In genomic region chr10:72637398-72637857, GRCh38 we compare ENCODE assay signal across 1 cellular context.
TF ChIP-seq lines count a peak whose summit lies in the region.

No MANE protein-coding gene starts in this region.

TF ChIP-seq in K562, 482 proteins besides CTCF, POLR2A, EP300 and RAD21 (continued from another document and continues in another):
- TF ChIP-seq REST (CRISPR knock-in tag; IDR thresholded peaks at IDR 0.05; ENCODE audit: low read depth) (no peak), E4F1 (CRISPR knock-in tag; IDR thresholded peaks at IDR 0.05; ENCODE audit: borderline replicate concordance) (no peak), SMAD2 (IDR thresholded peaks at IDR 0.05; ENCODE audit: low read depth, low read length) (no peak), ETV5 (CRISPR knock-in tag; IDR thresholded peaks at IDR 0.05; ENCODE audit: low read depth) (no peak), COPS2 (conservative IDR thresholded peaks at IDR 0.05) (no peak), THAP7 (CRISPR knock-in tag; IDR thresholded peaks at IDR 0.05) (no peak), GABPA (tag; conservative IDR thresholded peaks at IDR 0.05; ENCODE audit: low read depth) (no peak), MYNN (IDR thresholded peaks at IDR 0.05) (peak; percentile 69; the same call in 1 of the 2 replicates), MYNN (CRISPR knock-in tag; IDR thresholded peaks at IDR 0.05) (no peak), E2F8 (IDR thresholded peaks at IDR 0.05; ENCODE audit: low read depth, partially characterized antibody) (peak; percentile 75), ELK3 (CRISPR knock-in tag; IDR thresholded peaks at IDR 0.05) (no peak), NFE2L1 (tag; IDR thresholded peaks at IDR 0.05; ENCODE audit: borderline replicate concordance, low read depth) (peak; percentile 93), PRMT5 (CRISPR knock-in tag; IDR thresholded peaks at IDR 0.05) (no peak), SRSF7 (optimal IDR thresholded peaks at IDR 0.05; ENCODE audit: low read depth, low read length) (no peak), ADNP (tag; IDR thresholded peaks at IDR 0.05) (peak; percentile 72; the same call in 1 of the 2 replicates), BRD4 (IDR thresholded peaks at IDR 0.05) (no peak), HDAC6 (IDR thresholded peaks at IDR 0.05; ENCODE audit: low read depth, low read length) (no peak), NFRKB (IDR thresholded peaks at IDR 0.05; ENCODE audit: low read depth) (peak; percentile 67; the same call in 1 of the 2 replicates), ZNF212 (CRISPR knock-in tag; IDR thresholded peaks at IDR 0.05) (no peak), TEAD1 (CRISPR knock-in tag; IDR thresholded peaks at IDR 0.05) (0 out of 4 replicates have a peak, but pooled peaks of 1 of the 2 experiments have one; percentile 57), ZNF140 (CRISPR knock-in tag; IDR thresholded peaks at IDR 0.05) (no peak), CEBPG (CRISPR knock-in tag; IDR thresholded peaks at IDR 0.05) (no peak), CEBPG (tag; conservative IDR thresholded peaks at IDR 0.05 in 1 of 2, IDR thresholded peaks at IDR 0.05 in 1 of 2) (no peak), ZNF699 (CRISPR knock-in tag; IDR thresholded peaks at IDR 0.05; ENCODE audit: insufficient replicate concordance) (no peak), PHB2 (IDR thresholded peaks at IDR 0.05; ENCODE audit: low read depth) (no peak), SPI1 (IDR thresholded peaks at IDR 0.05; ENCODE audit: borderline replicate concordance, low read depth, low read length) (peak; percentile 72; the same call in 1 of the 2 replicates), HSF4 (CRISPR knock-in tag; IDR thresholded peaks at IDR 0.05; ENCODE audit: borderline replicate concordance) (no peak), LARP7 (IDR thresholded peaks at IDR 0.05) (no peak), RAD51 (IDR thresholded peaks at IDR 0.05; ENCODE audit: borderline replicate concordance, low read depth) (peak; percentile 45; the same call in 1 of the 2 replicates), FOS (IDR thresholded peaks at IDR 0.05; ENCODE audit: extremely low read depth, insufficient read length) (no peak), RCOR1 (IDR thresholded peaks at IDR 0.05; ENCODE audit: borderline replicate concordance in 1 of 2, low read depth in 2 of 2, low read length in 2 of 2) (peak in 1 of 2 experiments; percentile 93; a peak in 3 of 4 replicates), ZNF584 (CRISPR knock-in tag; IDR thresholded peaks at IDR 0.05; ENCODE audit: low read depth) (peak; percentile 56; the same call in 1 of the 2 replicates), BMI1 (IDR thresholded peaks at IDR 0.05; ENCODE audit: low read length) (no peak), RNF2 (IDR thresholded peaks at IDR 0.05) (peak; percentile 77; the same call in 1 of the 2 replicates), MAX (CRISPR knock-in tag; IDR thresholded peaks at IDR 0.05) (no peak), NELFE (IDR thresholded peaks at IDR 0.05; ENCODE audit: insufficient read depth, insufficient read length) (no peak), ZNF124 (CRISPR knock-in tag; IDR thresholded peaks at IDR 0.05) (no peak), KAT2B (IDR thresholded peaks at IDR 0.05; ENCODE audit: low read depth, low read length) (no peak), DPF2 (IDR thresholded peaks at IDR 0.05) (peak; percentile 97), ARID1B (IDR thresholded peaks at IDR 0.05) (peak; percentile 91), JUN (IDR thresholded peaks at IDR 0.05; ENCODE audit: borderline replicate concordance, low read depth, low read length) (peak; percentile 67), JUN (CRISPR knock-in tag; IDR thresholded peaks at IDR 0.05; ENCODE audit: borderline replicate concordance) (no peak), ETS2 (tag; IDR thresholded peaks at IDR 0.05; ENCODE audit: borderline replicate concordance, poor library complexity, severe bottlenecking) (no peak), ZNF639 (CRISPR knock-in tag; conservative IDR thresholded peaks at IDR 0.05 in 1 of 2, IDR thresholded peaks at IDR 0.05 in 1 of 2) (no peak; a peak in 1 of 4 replicates), RNF219 (CRISPR knock-in tag; IDR thresholded peaks at IDR 0.05) (no peak), MBD1 (CRISPR knock-in tag; IDR thresholded peaks at IDR 0.05) (no peak), HBP1 (CRISPR knock-in tag; IDR thresholded peaks at IDR 0.05) (no peak), THRAP3 (IDR thresholded peaks at IDR 0.05; ENCODE audit: borderline replicate concordance) (no peak), EP400 (IDR thresholded peaks at IDR 0.05) (peak; percentile 66; the same call in 1 of the 2 replicates)
